Comparison of ENCODE assay signal across 16 cellular contexts in genomic region chrX:51407520-51408409, GRCh38.
DNase-seq lines count a peak whose midpoint lies in the region; FAIRE-seq and TF ChIP-seq lines count a peak whose summit lies in the region.
"Had no signal": no experiment of that assay in that cellular context is flagged by ENCODE, and none has a peak within 500 bp of the region (broad histone marks: within the 10 kb centered on the region; RNA-seq: fewer than 3 reads in every experiment).

No MANE protein-coding gene starts in this region.

- H4K91ac ChIP-seq in H9 (ENCODE audit: insufficient read length, low read depth, low read length) = no peak overlapping the region

- TF ChIP-seq CTCF in H9 (conservative IDR thresholded peaks at IDR 0.05) = no peak
- no peak for TF ChIP-seq CTCF in kidney (IDR thresholded peaks at IDR 0.05; ENCODE audit: borderline replicate concordance, extremely low read depth, insufficient read depth)
- TF ChIP-seq CTCF in neural crest cell (conservative IDR thresholded peaks at IDR 0.05) = no peak

- peaks cover 3 to 4% (median 4%) of the 10 kb centered on the region in 3 experiments; a peak in 5 of 7 replicates for H3K36me3 Mint-ChIP-seq in H9 (ENCODE audit: insufficient read depth in 1 of 3, low read depth in 3 of 3)
- H3K36me3 Mint-ChIP-seq in neural crest cell (ENCODE audit: low read depth) = peaks cover 4% of the 10 kb centered on the region
- H3K36me3 Mint-ChIP-seq in CD4-positive, alpha-beta memory T cell = peaks cover 0 to 4% of the 10 kb centered on the region in 2 donors

- no peaks in the 10 kb centered on the region for H3K79me1 ChIP-seq in H9 (ENCODE audit: insufficient read depth, low read depth, low read length, poor library complexity, severe bottlenecking)

- H2AK5ac ChIP-seq in H9 (ENCODE audit: insufficient read length, low read length) = no peak overlapping the region

- no peaks in the 10 kb centered on the region for H3K79me2 ChIP-seq in H9 (ENCODE audit: insufficient read depth, low read length)

- DNase-seq in H9 = no peak
- DNase-seq in kidney = peak; percentile 51
- no peak for DNase-seq in neural crest cell (ENCODE audit: low read depth, low spot score)
- DNase-seq in hippocampal formation (lab: John Stamatoyannopoulos, UW) = no peak
- DNase-seq in CD4-positive, alpha-beta memory T cell = no peak
- DNase-seq in HAP-1 (ENCODE audit: low spot score in 2 of 2) = no peak
- no peak for DNase-seq in small intestine
- DNase-seq: ACHN; BE2C; C1 segment of cervical spinal cord; CD4-positive, CD25-positive, alpha-beta regulatory T cell; DMS153; DMS79; GF-D8 had no signal

- CTCF ChIA-PET in CD4-positive, alpha-beta memory T cell (lab: Charles Lee; ENCODE audit: partially characterized antibody) = interaction anchor here (0.7 kb wide), 1 partner anchor 10 kb away, joined by 3 read pairs; no protein-coding TSS in a partner anchor

- no peak overlapping the region for H2BK120ac ChIP-seq in H9 (ENCODE audit: low read depth, low read length, poor library complexity, severe bottlenecking)

- H3K14ac ChIP-seq in H9 (ENCODE audit: insufficient read depth, low read length) = no peak overlapping the region

- no peaks in the 10 kb centered on the region for H3K23me2 ChIP-seq in H9 (ENCODE audit: insufficient read length, low read depth, low read length, poor library complexity, severe bottlenecking)

- H2AFZ ChIP-seq in H9 (ENCODE audit: low read length) = no peak overlapping the region

- FAIRE-seq in kidney (lab: Jason Lieb, UNC) (no peak), small intestine (lab: Jason Lieb, UNC) (no peak)
- FAIRE-seq: A204.1 had no signal

- no peak overlapping the region for H3K56ac ChIP-seq in H9 (ENCODE audit: insufficient read length, low read depth, low read length)

- H3K4me3 ChIP-seq in kidney (ENCODE audit: low read length in 2 of 2) = no peak overlapping the region
- no peak overlapping the region for H3K4me3 ChIP-seq in CD4-positive, alpha-beta memory T cell (ENCODE audit: low read length in 2 of 2)
- H3K4me3 ChIP-seq in HAP-1 = no peak overlapping the region
- H3K4me3 ChIP-seq in small intestine (ENCODE audit: low read depth in 1 of 2, low read length in 2 of 2) = no peak overlapping the region

- H3K36me3 ChIP-seq in kidney (ENCODE audit: control insufficient read depth in 1 of 2, insufficient read depth in 2 of 2, low read length in 2 of 2) (no peaks in the 10 kb centered on the region), HAP-1 (replicated peaks) (no peaks in the 10 kb centered on the region), small intestine (ENCODE audit: control insufficient read depth in 2 of 2, insufficient read depth in 2 of 2, low read length in 2 of 2) (no peaks in the 10 kb centered on the region)
- H3K36me3 ChIP-seq in CD4-positive, alpha-beta memory T cell (ENCODE audit: insufficient read depth, low read length) = no peaks in the 10 kb centered on the region
- H3K36me3 ChIP-seq: BE2C had no signal

- H3K4ac ChIP-seq in H9 (ENCODE audit: low read depth, low read length) = no peak overlapping the region

- H3K4me1 ChIP-seq in H9 (ENCODE audit: insufficient read depth, low read length) (no peaks in the 10 kb centered on the region), kidney (ENCODE audit: control insufficient read depth in 1 of 2, insufficient read depth in 1 of 2, low read depth in 1 of 2, low read length in 2 of 2) (no peaks in the 10 kb centered on the region), HAP-1 (no peaks in the 10 kb centered on the region), small intestine (ENCODE audit: control insufficient read depth in 2 of 2, insufficient read depth in 1 of 2, low read depth in 1 of 2, low read length in 1 of 2) (no peaks in the 10 kb centered on the region)
- H3K4me1 ChIP-seq in CD4-positive, alpha-beta memory T cell (ENCODE audit: insufficient read depth, low read length) = no peaks in the 10 kb centered on the region
- H3K4me1 ChIP-seq: BE2C had no signal

- H3K9me3 ChIP-seq in H9 (ENCODE audit: control insufficient read depth, low read depth, low read length) (peaks cover 42% of the 10 kb centered on the region), kidney (ENCODE audit: control insufficient read depth in 1 of 2, low read length in 2 of 2) (no peaks in the 10 kb centered on the region), HAP-1 (no peaks in the 10 kb centered on the region), small intestine (ENCODE audit: control insufficient read depth, low read depth) (no peaks in the 10 kb centered on the region)
- H3K9me3 ChIP-seq in CD4-positive, alpha-beta memory T cell (ENCODE audit: control insufficient read depth in 1 of 2, low read length in 2 of 2) = no peaks in the 10 kb centered on the region
- H3K9me3 ChIP-seq: BE2C had no signal

- no peak overlapping the region for H2BK12ac ChIP-seq in H9 (ENCODE audit: insufficient read length, low read depth, low read length)

- H3K4me2 ChIP-seq in H9 (ENCODE audit: insufficient read depth, insufficient read length, low read length) = no peak overlapping the region
- H3K4me2 ChIP-seq: KMS-11 had no signal

- H3K18ac ChIP-seq in H9 (ENCODE audit: insufficient read length, low read depth, low read length) = no peak overlapping the region

- H3T11ph ChIP-seq in H9 (ENCODE audit: low read length) = no peak overlapping the region

- H3K23ac ChIP-seq in H9 (ENCODE audit: insufficient read length, low read depth, low read length) = no peak overlapping the region

- H4K5ac ChIP-seq in H9 (ENCODE audit: insufficient read length, low read depth, low read length) = no peak overlapping the region

- no peaks in the 10 kb centered on the region for H3K27me3 ChIP-seq in H9 (ENCODE audit: insufficient read depth, low read length)
- no peaks in the 10 kb centered on the region for H3K27me3 ChIP-seq in CD4-positive, alpha-beta memory T cell (ENCODE audit: insufficient read depth, low read length)
- no peaks in the 10 kb centered on the region for H3K27me3 ChIP-seq in HAP-1 (ENCODE audit: low read depth)
- no peaks in the 10 kb centered on the region for H3K27me3 ChIP-seq in small intestine (ENCODE audit: control insufficient read depth in 2 of 2, insufficient read depth in 2 of 2, low read length in 2 of 2)
- H3K27me3 ChIP-seq: BE2C had no signal

- peak overlapping the region in 2 of 3 experiments; percentile 18 to 27; a peak in 2 of 7 replicates for H3K27ac Mint-ChIP-seq in H9
- peak overlapping the region; percentile 36 for H3K27ac Mint-ChIP-seq in neural crest cell (ENCODE audit: unreplicated experiment)
- no peak overlapping the region for H3K27ac Mint-ChIP-seq in CD4-positive, alpha-beta memory T cell

- WGBS in H9 (ENCODE audit: extremely low coverage, insufficient read length, low lambda C conversion rate) = no CpG with 5 or more reads among the region's 54 CpGs
- 93 to 95% (median 93%) methylated on average over 32 to 54 of the region's 54 CpGs for WGBS in small intestine, 3 donors

- H3K27me3 Mint-ChIP-seq in H9 (ENCODE audit: low read depth) (peaks cover 6% of the 10 kb centered on the region), neural crest cell (ENCODE audit: low read depth) (no peaks in the 10 kb centered on the region)
- no peaks in the 10 kb centered on the region for H3K27me3 Mint-ChIP-seq in CD4-positive, alpha-beta memory T cell
- H3K27me3 Mint-ChIP-seq: CD4-positive, CD25-positive, alpha-beta regulatory T cell had no signal

- intact Hi-C loops in kidney (cut with DNase I) = no loop called here
- intact Hi-C loops in CD4-positive, alpha-beta memory T cell (cut with micrococcal nuclease) = no loop called here

- no peak overlapping the region for H2BK15ac ChIP-seq in H9 (ENCODE audit: low read depth, low read length)

- H3K4me1 Mint-ChIP-seq in H9 = peaks cover 6 to 9% of the 10 kb centered on the region in 2 experiments
- H3K4me1 Mint-ChIP-seq in neural crest cell = no peaks in the 10 kb centered on the region
- no peaks in the 10 kb centered on the region for H3K4me1 Mint-ChIP-seq in CD4-positive, alpha-beta memory T cell

- no peak overlapping the region for H4K8ac ChIP-seq in H9 (replicated peaks; ENCODE audit: insufficient read length, low read depth, low read length)

- H4K20me1 ChIP-seq in H9 (ENCODE audit: control insufficient read depth, insufficient read depth, insufficient read length) = no peaks in the 10 kb centered on the region

- H3K9ac ChIP-seq in H9 (ENCODE audit: extremely low read depth, insufficient read length, low read length) (no peak overlapping the region), kidney (ENCODE audit: low read length in 2 of 2) (no peak overlapping the region)
- H3K9ac ChIP-seq: KMS-11 had no signal

- POLR2A ChIA-PET in CD4-positive, alpha-beta memory T cell (lab: Charles Lee; ENCODE audit: partially characterized antibody) = no interaction called here

- no peak overlapping the region for H2BK20ac ChIP-seq in H9 (ENCODE audit: low read depth, low read length, poor library complexity, severe bottlenecking)

- H3K27ac ChIP-seq in H9 (ENCODE audit: insufficient read length, low read depth, low read length) = no peak overlapping the region
- no peak overlapping the region for H3K27ac ChIP-seq in kidney (ENCODE audit: low read depth in 2 of 2, low read length in 2 of 2)
- no peak overlapping the region for H3K27ac ChIP-seq in CD4-positive, alpha-beta memory T cell (ENCODE audit: low read depth, low read length)
- no peak overlapping the region for H3K27ac ChIP-seq in small intestine (ENCODE audit: low read depth in 1 of 2, low read length in 1 of 2)
- H3K27ac ChIP-seq: KMS-11 had no signal

- in situ Hi-C loops in HAP-1 (cut with MboI; ENCODE audit: low sequenced_read_pairs) = no loop called here

- peaks cover 44 to 53% of the 10 kb centered on the region in 2 experiments for H3K9me3 Mint-ChIP-seq in H9
- H3K9me3 Mint-ChIP-seq in neural crest cell = peaks cover 6% of the 10 kb centered on the region
- H3K9me3 Mint-ChIP-seq in CD4-positive, alpha-beta memory T cell = no peaks in the 10 kb centered on the region
- H3K9me3 Mint-ChIP-seq: CD4-positive, CD25-positive, alpha-beta regulatory T cell had no signal

- no peak overlapping the region for H3K4me3 Mint-ChIP-seq in H9
- no peak overlapping the region for H3K4me3 Mint-ChIP-seq in neural crest cell
- H3K4me3 Mint-ChIP-seq in CD4-positive, alpha-beta memory T cell = no peak overlapping the region
- H3K4me3 Mint-ChIP-seq: CD4-positive, CD25-positive, alpha-beta regulatory T cell had no signal

- no peak overlapping the region for H2BK5ac ChIP-seq in H9 (ENCODE audit: insufficient read length, low read length)

Comparison
In these comparisons a context has a peak if more than half of its experiments do, and no peak if none do; other contexts are left out.
1. H3K27ac Mint-ChIP-seq: peak in H9 (2 of 3) and neural crest cell (single experiment); none in CD4-positive, alpha-beta memory T cell (0 of 7).